In the genomic region with DNA sequence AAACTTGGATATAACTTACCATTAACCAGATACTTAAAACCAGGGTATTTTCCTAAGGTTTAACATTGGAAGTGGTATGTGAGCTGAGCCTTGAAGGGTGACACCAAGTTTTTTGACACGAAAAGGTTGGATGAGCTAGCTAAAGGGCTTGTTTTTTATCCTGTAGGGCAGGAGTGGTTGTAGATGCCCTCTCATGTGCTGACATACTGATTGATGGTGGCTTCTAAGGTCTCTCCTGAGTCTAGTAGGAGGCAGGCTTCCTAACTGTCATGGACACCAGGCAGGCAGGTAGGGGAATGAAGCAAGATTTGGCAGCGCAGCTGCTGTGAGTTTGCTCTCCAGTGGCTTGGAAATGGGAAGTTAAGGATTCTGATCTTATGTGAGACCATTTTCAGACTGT, we compare ENCODE assay signal across 1 cellular context.
A peak's percentile ranks its signal among the peaks of the same experiment; 100 is the strongest.
TF ChIP-seq lines count a peak whose summit lies in the region.

No MANE protein-coding gene starts in this region.

TF ChIP-seq in K562, 482 proteins besides CTCF, POLR2A, EP300 and RAD21 (continued from another document):
- TF ChIP-seq CREM (IDR thresholded peaks at IDR 0.05; ENCODE audit: low read depth) (no peak), TRIM28 (IDR thresholded peaks at IDR 0.05) (no peak), MEF2A (IDR thresholded peaks at IDR 0.05; ENCODE audit: control insufficient read depth, low read depth, low read length) (no peak), HNRNPLL (IDR thresholded peaks at IDR 0.05; ENCODE audit: low read depth, low read length, poor library complexity, severe bottlenecking) (no peak), PPARD (CRISPR knock-in tag; IDR thresholded peaks at IDR 0.05) (no peak), SNIP1 (IDR thresholded peaks at IDR 0.05; ENCODE audit: low read depth) (no peak), STAT5A (IDR thresholded peaks at IDR 0.05; ENCODE audit: borderline replicate concordance, low read length) (no peak), MEIS2 (IDR thresholded peaks at IDR 0.05; ENCODE audit: partially characterized antibody) (peak; percentile 65), KDM4B (IDR thresholded peaks at IDR 0.05; ENCODE audit: borderline replicate concordance in 2 of 2, low read depth in 1 of 2) (no peak), ZNF324 (CRISPR knock-in tag; IDR thresholded peaks at IDR 0.05) (no peak)
- TF ChIP-seq, protein P1, sequence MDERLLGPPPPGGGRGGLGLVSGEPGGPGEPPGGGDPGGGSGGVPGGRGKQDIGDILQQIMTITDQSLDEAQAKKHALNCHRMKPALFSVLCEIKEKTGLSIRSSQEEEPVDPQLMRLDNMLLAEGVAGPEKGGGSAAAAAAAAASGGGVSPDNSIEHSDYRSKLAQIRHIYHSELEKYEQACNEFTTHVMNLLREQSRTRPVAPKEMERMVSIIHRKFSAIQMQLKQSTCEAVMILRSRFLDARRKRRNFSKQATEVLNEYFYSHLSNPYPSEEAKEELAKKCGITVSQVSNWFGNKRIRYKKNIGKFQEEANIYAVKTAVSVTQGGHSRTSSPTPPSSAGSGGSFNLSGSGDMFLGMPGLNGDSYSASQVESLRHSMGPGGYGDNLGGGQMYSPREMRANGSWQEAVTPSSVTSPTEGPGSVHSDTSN (CRISPR knock-in tag; IDR thresholded peaks at IDR 0.05; ENCODE audit: low read depth): no peak
- TF ChIP-seq, protein P1 (tag; conservative IDR thresholded peaks at IDR 0.05; ENCODE audit: low read depth): peak; percentile 76
